ENCODE assay signal across 23 cellular contexts in the genomic region with DNA sequence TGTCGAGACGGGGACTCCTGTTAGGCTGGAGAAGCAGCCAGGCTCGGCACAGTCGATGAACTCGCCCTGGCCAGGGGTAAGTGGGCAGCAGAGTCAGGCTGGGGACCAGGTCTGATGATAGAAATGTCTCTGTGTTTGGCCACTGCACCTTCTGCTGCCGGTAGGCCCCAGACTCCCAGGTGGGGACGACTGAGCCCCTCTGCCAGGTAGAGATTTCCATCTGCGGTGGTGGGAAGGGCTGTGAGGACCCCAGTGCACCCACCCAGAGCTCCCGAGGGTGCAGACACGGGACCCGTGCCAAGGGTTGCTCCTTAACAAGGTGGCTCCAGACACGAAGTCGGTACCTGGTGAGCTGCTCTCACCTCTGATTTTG.
"Had no signal": no experiment of that assay in that cellular context is flagged by ENCODE, and none has a peak within 500 bp of the region (broad histone marks: within the 10 kb centered on the region; RNA-seq: fewer than 3 reads in every experiment).

No MANE protein-coding gene starts in this region.

- H3K27ac ChIP-seq: dorsolateral prefrontal cortex, epithelial cell of prostate, gastrocnemius medialis, left lung, parathyroid adenoma, skin epidermis, thoracic aorta, tibial nerve, upper lobe of left lung, uterus had no signal

- H3K4me1 Mint-ChIP-seq: endodermal cell; natural killer cell; stimulated activated naive B cell treated with anti-CD40 and anti-IgM and Interleukin-4, amounts not matched to agents 10 μg/mL and 1 μg/mL and 100 μg/mL, for 72 hours had no signal

- H3K9me3 Mint-ChIP-seq: natural killer cell; stimulated activated naive B cell treated with anti-CD40 and anti-IgM and Interleukin-4, amounts not matched to agents 10 μg/mL and 1 μg/mL and 100 μg/mL, for 72 hours; stimulated activated naive CD8-positive, alpha-beta T cell treated with anti-CD3 and anti-CD28 coated beads, Interleukin-15, Interleukin-2, amounts not matched to agents 100 ng/mL and 50 ng/mL, for 24 hours had no signal

- H3K27me3 ChIP-seq: tibial nerve, upper lobe of left lung, uterus had no signal

- H3K36me3 ChIP-seq: gastrocnemius medialis, left lung, thoracic aorta, tibial nerve, upper lobe of left lung, uterus had no signal

- H2AFZ ChIP-seq: parathyroid adenoma had no signal

- H3K4me3 ChIP-seq: dorsolateral prefrontal cortex, gastrocnemius medialis, left lung, skin epidermis, thoracic aorta, tibial nerve, upper lobe of left lung, uterus had no signal

- H3K4me1 ChIP-seq: gastrocnemius medialis, left lung, parathyroid adenoma, tibial nerve, upper lobe of left lung, uterus had no signal

- DNase-seq: cerebellar nuclear complex; effector CD8-positive, alpha-beta T cell; foreskin fibroblast; gastrocnemius medialis; left lung; mammary epithelial cell; natural killer cell; stimulated activated CD4-positive, alpha-beta T cell treated with anti-CD3 and anti-CD28 coated beads, Interleukin-15, amount 100 ng/mL, for 24 hours; stimulated activated CD4-positive, alpha-beta T cell treated with anti-CD3 and anti-CD28 coated beads, Interleukin-2, amount 100 ng/mL, for 48 hours; stimulated activated naive B cell treated with anti-CD40 and anti-IgM and Interleukin-4, amounts not matched to agents 10 μg/mL and 1 μg/mL and 100 μg/mL, for 72 hours; uterus had no signal

- ATAC-seq: esophagus mucosa; gastrocnemius medialis; left lung; natural killer cell; stimulated activated naive B cell treated with anti-CD40 and anti-IgM and Interleukin-4, amounts not matched to agents 10 μg/mL and 1 μg/mL and 100 μg/mL, for 72 hours had no signal

- FAIRE-seq: keratinocyte had no signal

- H3K27me3 Mint-ChIP-seq: progenitor cell of endocrine pancreas; stimulated activated naive CD8-positive, alpha-beta T cell treated with anti-CD3 and anti-CD28 coated beads, Interleukin-15, Interleukin-2, amounts not matched to agents 100 ng/mL and 50 ng/mL, for 24 hours had no signal

- H3K27ac Mint-ChIP-seq: endodermal cell; natural killer cell; progenitor cell of endocrine pancreas; stimulated activated naive B cell treated with anti-CD40 and anti-IgM and Interleukin-4, amounts not matched to agents 10 μg/mL and 1 μg/mL and 100 μg/mL, for 72 hours; stimulated activated naive CD8-positive, alpha-beta T cell treated with anti-CD3 and anti-CD28 coated beads, Interleukin-15, Interleukin-2, amounts not matched to agents 100 ng/mL and 50 ng/mL, for 24 hours had no signal

- H3K9me3 ChIP-seq: gastrocnemius medialis, left lung, thoracic aorta, tibial nerve, upper lobe of left lung, uterus had no signal

- H3K36me3 Mint-ChIP-seq: natural killer cell; stimulated activated naive B cell treated with anti-CD40 and anti-IgM and Interleukin-4, amounts not matched to agents 10 μg/mL and 1 μg/mL and 100 μg/mL, for 72 hours had no signal

- H3K9ac ChIP-seq: parathyroid adenoma had no signal

- H3K79me2 ChIP-seq: parathyroid adenoma had no signal

- H3K4me3 Mint-ChIP-seq: endodermal cell; natural killer cell; stimulated activated naive B cell treated with anti-CD40 and anti-IgM and Interleukin-4, amounts not matched to agents 10 μg/mL and 1 μg/mL and 100 μg/mL, for 72 hours; stimulated activated naive CD8-positive, alpha-beta T cell treated with anti-CD3 and anti-CD28 coated beads, Interleukin-15, Interleukin-2, amounts not matched to agents 100 ng/mL and 50 ng/mL, for 24 hours had no signal
